ENCODE assay signal across 21 cellular contexts in the genomic region with DNA sequence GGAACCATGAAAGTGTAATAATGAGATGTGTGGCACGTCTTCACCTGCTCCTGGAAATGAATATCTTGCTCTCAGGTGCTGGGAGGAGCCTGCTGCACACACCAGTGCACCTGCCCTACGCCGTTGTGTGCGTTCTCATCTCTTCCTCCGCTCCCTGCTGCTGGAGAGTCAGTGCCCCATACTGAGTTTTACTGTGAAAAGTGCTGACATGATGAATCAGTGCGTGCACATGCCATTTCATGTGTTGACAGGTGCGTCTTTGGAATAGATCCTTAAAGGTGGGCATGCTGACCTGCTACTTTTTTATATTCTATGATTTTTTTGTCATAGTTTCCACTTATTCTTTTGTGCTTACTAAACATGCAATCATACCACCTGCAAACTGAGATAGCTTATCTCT.
"Had no signal": no experiment of that assay in that cellular context is flagged by ENCODE, and none has a peak within 500 bp of the region (broad histone marks: within the 10 kb centered on the region; RNA-seq: fewer than 3 reads in every experiment).

No MANE protein-coding gene starts in this region.

- FAIRE-seq: endothelial cell of umbilical vein had no signal

- H3K36me3 ChIP-seq: brain microvascular endothelial cell, left lung, neutrophil, stomach, upper lobe of left lung had no signal

- H3K9me3 Mint-ChIP-seq: central memory CD8-positive, alpha-beta T cell; naive thymus-derived CD4-positive, alpha-beta T cell had no signal

- H3K4me3 ChIP-seq: left lung, stomach, testis, upper lobe of left lung had no signal

- H3K79me2 ChIP-seq: parathyroid adenoma had no signal

- H3K27ac ChIP-seq: brain microvascular endothelial cell, left lung, neutrophil, parathyroid adenoma, stomach, testis, upper lobe of left lung had no signal

- H3K27ac Mint-ChIP-seq: naive thymus-derived CD4-positive, alpha-beta T cell had no signal

- H3K36me3 Mint-ChIP-seq: naive thymus-derived CD4-positive, alpha-beta T cell had no signal

- H3K4me1 ChIP-seq: left lung, parathyroid adenoma, stomach, testis, upper lobe of left lung had no signal

- ATAC-seq: activated CD4-positive, CD25-positive, alpha-beta regulatory T cell treated with anti-CD3 and anti-CD28 coated beads, Interleukin-2, amount 50 U/mL, for 24 hours; left lung; naive thymus-derived CD4-positive, alpha-beta T cell had no signal

- H3K27me3 ChIP-seq: brain microvascular endothelial cell, left lung, testis, upper lobe of left lung had no signal

- H3K9me3 ChIP-seq: left lung, neutrophil, testis, upper lobe of left lung had no signal

- H3K4me1 Mint-ChIP-seq: central memory CD8-positive, alpha-beta T cell; naive thymus-derived CD4-positive, alpha-beta T cell had no signal

- H2AFZ ChIP-seq: parathyroid adenoma had no signal

- DNase-seq: activated naive CD4-positive, alpha-beta T cell; activated T-cell treated with anti-CD3 and anti-CD28 coated beads for 4 hours; anterior cingulate cortex; brain microvascular endothelial cell; cortex of kidney; effector CD4-positive, alpha-beta T cell; foreskin fibroblast; hippocampal formation; kidney; left lung; mammary epithelial cell; naive thymus-derived CD4-positive, alpha-beta T cell; stimulated activated CD4-positive, alpha-beta T cell treated with anti-CD3 and anti-CD28 coated beads, Interleukin-2, amount 100 ng/mL, for 24 hours; stomach; testis; upper lobe of left lung had no signal

- H3K9ac ChIP-seq: parathyroid adenoma had no signal

- H3K4me3 Mint-ChIP-seq: central memory CD8-positive, alpha-beta T cell; naive thymus-derived CD4-positive, alpha-beta T cell had no signal
